In the genomic region with DNA sequence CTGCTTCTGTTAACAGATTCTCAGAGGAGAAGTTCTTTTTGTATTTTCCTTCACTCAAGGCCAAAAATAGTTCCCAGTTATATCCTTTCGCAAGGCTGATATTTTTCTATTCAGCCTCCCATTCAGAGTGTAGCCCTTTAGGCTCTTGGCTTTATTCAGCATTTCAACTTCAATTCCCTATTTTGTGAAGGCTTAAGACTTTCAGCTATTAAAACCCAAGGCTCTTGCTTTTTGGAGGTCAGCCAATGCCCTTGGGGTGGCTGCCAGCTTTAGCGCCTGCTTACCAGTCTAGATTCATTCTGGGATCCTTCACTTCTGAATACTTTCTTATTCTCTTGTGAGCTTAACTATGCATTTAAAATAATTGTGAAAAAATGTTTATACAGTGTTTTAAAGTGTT, we compare ENCODE assay signal across 13 cellular contexts. TPM values are rescaled to one million over a fixed set of nuclear protein-coding genes. Genes with fewer than 3 reads are reported as not detected.
DNase-seq lines count a peak whose midpoint lies in the region; ATAC-seq and TF ChIP-seq lines count a peak whose summit lies in the region.
"Had no signal": no experiment of that assay in that cellular context is flagged by ENCODE, and none has a peak within 500 bp of the region (broad histone marks: within the 10 kb centered on the region; RNA-seq: fewer than 3 reads in every experiment).

No MANE protein-coding gene starts in this region.

- POLR2A ChIA-PET in OCI-LY7 (lab: Charles Lee) = interaction anchor here (1.1 kb wide), 1 partner anchor 10 kb away, joined by 3 read pairs; no protein-coding TSS in a partner anchor

- H3K9me3 ChIP-seq in lung (ENCODE audit: control insufficient read depth in 2 of 2, insufficient read depth in 1 of 2, low read length in 1 of 2) (peaks cover 0 to 4% of the 10 kb centered on the region in 2 donors), transverse colon (no peaks in the 10 kb centered on the region), OCI-LY7 (ENCODE audit: low read length) (no peaks in the 10 kb centered on the region), GM23248 (ENCODE audit: low read depth) (no peaks in the 10 kb centered on the region)

- H3K27ac ChIP-seq in lung (ENCODE audit: low read depth in 1 of 2, low read length in 1 of 2) = no peak overlapping the region
- H3K27ac ChIP-seq in transverse colon = peak overlapping the region in 3 of 4 donors; percentile 33 to 50 (median 42)
- H3K27ac ChIP-seq in OCI-LY7 (ENCODE audit: low read depth, low read length, poor library complexity, severe bottlenecking) = no peak overlapping the region
- H3K27ac ChIP-seq in GM23248 = no peak overlapping the region
- H3K27ac ChIP-seq: skin epidermis had no signal

- no TSS peak for BruUV-seq in OCI-LY7 (replicated peaks; lab: Mats Ljungman, UMichigan)

- no peak for ATAC-seq in lung (ENCODE audit: insufficient read depth, low FRiP score)
- ATAC-seq: activated CD8-positive, alpha-beta T cell treated with anti-CD3 and anti-CD28 coated beads for 36 hours; K562; left colon had no signal

- intact Hi-C loops in transverse colon (cut with DNase I; ENCODE audit: low total_unique reads) (no loop called here), OCI-LY7 (cut with micrococcal nuclease; ENCODE audit: unreplicated experiment) (no loop called here)

- H3K4me2 ChIP-seq in OCI-LY7 (ENCODE audit: low read length) = no peak overlapping the region
- no peak overlapping the region for H3K4me2 ChIP-seq in GM23248 (ENCODE audit: unreplicated experiment)

- H3K9me2 ChIP-seq in OCI-LY7 (ENCODE audit: insufficient read depth, low read length) = no peaks in the 10 kb centered on the region
- no peaks in the 10 kb centered on the region for H3K9me2 ChIP-seq in GM23248 (ENCODE audit: insufficient read depth)

- in situ Hi-C loops in transverse colon (cut with MboI; ENCODE audit: low pct_ligation_motif_present in 1 of 4, low pct_unique_long_range_greater_than_20kb in 1 of 4, low sequenced_read_pairs in 3 of 4) = no loop called here
- in situ Hi-C loops in GM23248 (cut with MboI) = no loop called here

- H3F3A ChIP-seq in GM23248 (ENCODE audit: insufficient read depth) = no peaks in the 10 kb centered on the region

- WGBS in lung, 2 donors = 46 to 53% methylated on average over 2 of the region's 2 CpGs
- WGBS in transverse colon (ENCODE audit: low coverage in 1 of 2), 2 donors = 42 to 49% methylated on average over 2 of the region's 2 CpGs
- WGBS in GM23248 (ENCODE audit: low coverage in 1 of 2, low lambda C conversion rate in 2 of 2, missing lambda C conversion rate in 2 of 2), 2 experiments = 52 to 63% methylated on average over 2 of the region's 2 CpGs

- H2AFZ ChIP-seq in OCI-LY7 (ENCODE audit: low read length) = no peak overlapping the region
- H2AFZ ChIP-seq in GM23248 = no peak overlapping the region

- H3K4me1 ChIP-seq in lung (ENCODE audit: control insufficient read depth in 2 of 2, insufficient read depth in 2 of 2, low read length in 2 of 2) (peaks cover 0 to 2% of the 10 kb centered on the region in 2 donors), transverse colon (peaks cover 0 to 8% (median 1%) of the 10 kb centered on the region in 4 donors), OCI-LY7 (ENCODE audit: insufficient read depth, low read length, poor library complexity, severe bottlenecking) (no peaks in the 10 kb centered on the region), GM23248 (ENCODE audit: insufficient read depth) (no peaks in the 10 kb centered on the region)

- DNase-seq in NCI-H446 (lab: John Stamatoyannopoulos, UW) (peak; percentile 37 to 78), epidermal melanocyte (ENCODE audit: insufficient read length, low spot score) (peak; percentile 50), lung (ENCODE audit: low spot score) (peak; percentile 59), transverse colon (peak; percentile 75), H4 (ENCODE audit: low spot score) (no peak), OCI-LY7 (ENCODE audit: low spot score) (no peak), GM23248 (no peak)
- DNase-seq: activated CD8-positive, alpha-beta T cell treated with anti-CD3 and anti-CD28 coated beads for 36 hours; activated naive CD8-positive, alpha-beta T cell treated with anti-CD3 and anti-CD28 coated beads, Interleukin-2, amount 10 ng/mL, durations not matched to agents 7 days and 5 days; NCI-H510A had no signal

- H3K4me3 ChIP-seq in lung = no peak overlapping the region
- no peak overlapping the region for H3K4me3 ChIP-seq in transverse colon
- H3K4me3 ChIP-seq in OCI-LY7 (ENCODE audit: low read depth, low read length, poor library complexity, severe bottlenecking) = no peak overlapping the region
- no peak overlapping the region for H3K4me3 ChIP-seq in GM23248
- H3K4me3 ChIP-seq: K562, skin epidermis had no signal

- H3K36me3 ChIP-seq in lung (ENCODE audit: control insufficient read depth in 2 of 2, insufficient read depth in 2 of 2, low read length in 2 of 2) = no peaks in the 10 kb centered on the region
- H3K36me3 ChIP-seq in transverse colon = no peaks in the 10 kb centered on the region
- H3K36me3 ChIP-seq in OCI-LY7 (ENCODE audit: insufficient read depth, low read length) = no peaks in the 10 kb centered on the region
- H3K36me3 ChIP-seq in GM23248 (ENCODE audit: low read depth) = no peaks in the 10 kb centered on the region

- TF ChIP-seq POLR2A in transverse colon (IDR thresholded peaks at IDR 0.05) = no peak

- CTCF ChIA-PET in OCI-LY7 (lab: Charles Lee; ENCODE audit: unreplicated experiment) = no interaction called here

- H4K20me1 ChIP-seq in OCI-LY7 (ENCODE audit: insufficient read depth, low read length) (no peaks in the 10 kb centered on the region), GM23248 (ENCODE audit: insufficient read depth) (no peaks in the 10 kb centered on the region)

- TF ChIP-seq EP300 in transverse colon (IDR thresholded peaks at IDR 0.05; ENCODE audit: low read depth) = no peak

- H3K79me2 ChIP-seq in OCI-LY7 (ENCODE audit: insufficient read depth, low read depth, low read length) (no peaks in the 10 kb centered on the region), GM23248 (ENCODE audit: insufficient read depth) (no peaks in the 10 kb centered on the region)

- TF ChIP-seq CTCF in lung (IDR thresholded peaks at IDR 0.05; ENCODE audit: control extremely low read depth, extremely low read depth) (no peak), transverse colon (IDR thresholded peaks at IDR 0.05) (no peak), OCI-LY7 (conservative IDR thresholded peaks at IDR 0.05; ENCODE audit: low read length) (no peak)

- no peak overlapping the region for H3K9ac ChIP-seq in GM23248

- no peaks in the 10 kb centered on the region for H3K27me3 ChIP-seq in lung (ENCODE audit: control insufficient read depth, insufficient read depth)
- no peaks in the 10 kb centered on the region for H3K27me3 ChIP-seq in transverse colon
- H3K27me3 ChIP-seq in GM23248 (replicated peaks; ENCODE audit: insufficient read depth) = no peaks in the 10 kb centered on the region

RNA-seq across cellular contexts. Expression of a gene that starts 57.3 kb away (rescaled TPM):
- total RNA-seq in lung (10 to 100 TPM; 14.9 to 62.8 TPM), transverse colon (100 to 1,000 TPM in 1 of 4 donors, 10 to 100 TPM in 3; 76.7 to 126 (median 91.1) TPM), OCI-LY7 (2022) (not detected in 2 replicates)
- polyA plus RNA-seq in lung (1 to 10 TPM; 6.6 to 8.9 TPM), GM23248 (2016; fragmentation: Nextera tagmentation; extraction: Ambion mirVana) (1.1 and 1.2 TPM in 2 replicates)
- 27.3 and 31.2 TPM in 2 replicates for total RNA-seq in H4 (2014; rRNA removed; shearing (Covaris generic))
- total RNA-seq in OCI-LY7 (2014; rRNA removed; shearing (Covaris generic)) = not detected in 2 replicates
- total RNA-seq in GM23248 (2014; rRNA removed; shearing (Covaris generic)) = 7.8 and 9.4 TPM in 2 replicates

Comparison
In these comparisons a context has a peak if more than half of its experiments do, and no peak if none do; other contexts are left out.
1. DNase-seq: peak in NCI-H446 (2 of 2), epidermal melanocyte (single experiment), lung (single experiment) and transverse colon (single experiment); none in H4 (single experiment), OCI-LY7 (single experiment) and GM23248 (single experiment).
2. H3K27ac ChIP-seq: peak in transverse colon (3 of 4); none in lung (0 of 2), OCI-LY7 (single experiment) and GM23248 (single experiment).